25 cellular contexts compared by ENCODE assay signal in the genomic region with DNA sequence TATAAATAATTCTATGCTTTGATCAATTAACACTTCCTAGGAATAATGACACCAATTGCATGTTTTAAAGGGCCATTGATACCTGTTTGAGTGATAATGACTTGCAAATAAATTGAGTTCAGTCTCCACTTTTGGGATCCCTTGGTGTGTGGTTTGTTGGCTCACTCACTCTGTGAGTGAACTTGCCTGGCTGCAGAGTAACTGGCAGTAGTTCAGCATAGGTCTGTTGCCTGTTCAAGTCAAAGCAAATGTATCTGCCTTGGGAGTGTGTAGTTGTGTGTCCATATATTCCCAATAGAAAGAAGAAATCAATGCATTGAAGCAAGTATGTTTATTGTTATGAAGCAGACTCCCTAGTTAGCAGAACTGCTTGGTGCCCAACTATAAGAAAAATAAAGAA.
"Had no signal": no experiment of that assay in that cellular context is flagged by ENCODE, and none has a peak within 500 bp of the region (broad histone marks: within the 10 kb centered on the region; RNA-seq: fewer than 3 reads in every experiment).

No MANE protein-coding gene starts in this region.

- H3K9ac ChIP-seq: neural progenitor cell had no signal

- H3K4me1 ChIP-seq: neural progenitor cell, prostate gland, testis, tibial artery, upper lobe of left lung had no signal

- FAIRE-seq: colon, urothelium cell line had no signal

- H3K27ac ChIP-seq: dorsolateral prefrontal cortex, epithelial cell of prostate, gastrocnemius medialis, hepatocyte, neural progenitor cell, prostate gland, right atrium auricular region, skin epidermis, spleen, testis, tibial artery, upper lobe of left lung had no signal

- H2AFZ ChIP-seq: hepatocyte, neural progenitor cell had no signal

- DNase-seq: dorsolateral prefrontal cortex; effector CD4-positive, alpha-beta T cell; gastrocnemius medialis; left cardiac atrium; mesenchymal stem cell; midbrain; naive thymus-derived CD4-positive, alpha-beta T cell; spleen; stimulated activated CD4-positive, alpha-beta T cell treated with anti-CD3 and anti-CD28 coated beads, Interleukin-4, amount 100 ng/mL, for 4 hours; stimulated activated naive CD8-positive, alpha-beta T cell treated with anti-CD3 and anti-CD28 coated beads, Interleukin-15, Interleukin-2, amounts not matched to agents 100 U/mL and 50 U/mL, for 24 hours; substantia nigra; testis; tibial artery; upper lobe of left lung had no signal

- ATAC-seq: esophagus mucosa; gastrocnemius medialis; naive thymus-derived CD4-positive, alpha-beta T cell; stimulated activated memory B cell treated with anti-CD40 and anti-IgM and Interleukin-4, amounts not matched to agents 10 μg/mL and 1 μg/mL and 100 μg/mL, for 72 hours; stimulated activated naive CD8-positive, alpha-beta T cell treated with anti-CD3 and anti-CD28 coated beads, Interleukin-15, Interleukin-2, amounts not matched to agents 100 U/mL and 50 U/mL, for 24 hours had no signal

- H3K36me3 ChIP-seq: gastrocnemius medialis, neural progenitor cell, prostate gland, right atrium auricular region, spleen, tibial artery, upper lobe of left lung had no signal

- H3K4me3 ChIP-seq: dorsolateral prefrontal cortex, gastrocnemius medialis, hepatocyte, lung, neural progenitor cell, prostate gland, right atrium auricular region, skin epidermis, spleen, testis, tibial artery, upper lobe of left lung had no signal

- H3K4me2 ChIP-seq: hepatocyte, neural progenitor cell had no signal

- H3K27me3 ChIP-seq: dorsolateral prefrontal cortex, gastrocnemius medialis, hepatocyte, neural progenitor cell, right atrium auricular region, spleen, testis, tibial artery, upper lobe of left lung had no signal

- H3K9me3 ChIP-seq: gastrocnemius medialis, prostate gland, right atrium auricular region, testis, tibial artery, upper lobe of left lung had no signal
